ENCODE assay signal across 20 cellular contexts in genomic region chr7:69147631-69148030, GRCh38.
"Had no signal": no experiment of that assay in that cellular context is flagged by ENCODE, and none has a peak within 500 bp of the region (broad histone marks: within the 10 kb centered on the region; RNA-seq: fewer than 3 reads in every experiment).

No MANE protein-coding gene starts in this region.

- H3K27me3 ChIP-seq: gastroesophageal sphincter, pancreas, upper lobe of left lung had no signal

- H3K4me1 ChIP-seq: gastroesophageal sphincter, pancreas, psoas muscle, upper lobe of left lung had no signal

- H3K27ac ChIP-seq: epithelial cell of prostate, gastroesophageal sphincter, pancreas, psoas muscle, upper lobe of left lung had no signal

- ATAC-seq: activated naive CD8-positive, alpha-beta T cell treated with anti-CD3 and anti-CD28 coated beads, Interleukin-2, amount 50 U/mL, for 24 hours; activated T-cell treated with anti-CD3 and anti-CD28 coated beads, Interleukin-2, amount 50 U/mL, for 72 hours; gastroesophageal sphincter; left cardiac atrium; pancreas; psoas muscle; right cardiac atrium; stimulated activated naive CD8-positive, alpha-beta T cell treated with anti-CD3 and anti-CD28 coated beads, Interleukin-15, Interleukin-2, amounts not matched to agents 100 U/mL and 50 U/mL, for 24 hours had no signal

- DNase-seq: activated CD4-positive, alpha-beta memory T cell treated with anti-CD3 and anti-CD28 coated beads for 36 hours; activated CD4-positive, alpha-beta T cell treated with anti-CD3 and anti-CD28 coated beads for 48 hours; activated effector memory CD4-positive, alpha-beta T cell treated with anti-CD3 and anti-CD28 coated beads, Interleukin-2, amount 50 U/mL, for 16 hours; activated naive CD4-positive, alpha-beta T cell treated with anti-CD3 and anti-CD28 coated beads, Interleukin-2, amount 50 U/mL, for 16 hours; activated naive CD8-positive, alpha-beta T cell treated with anti-CD3 and anti-CD28 coated beads, Interleukin-2, amount 50 U/mL, for 24 hours; activated T-cell treated with anti-CD3 and anti-CD28 coated beads, Interleukin-2, amount 50 U/mL, for 72 hours; head of caudate nucleus; hypothalamus; left cardiac atrium; mesenchymal stem cell; nephron progenitor cell; pancreas; psoas muscle; right cardiac atrium; stimulated activated CD4-positive, alpha-beta T cell treated with anti-CD3 and anti-CD28 coated beads, Interleukin-12 subunit alpha, Interleukin-12 subunit beta, amount 100 ng/mL, for 4 hours; stimulated activated CD4-positive, alpha-beta T cell treated with anti-CD3 and anti-CD28 coated beads, Interleukin-4, amount 100 ng/mL, for 4 hours; stimulated activated naive CD8-positive, alpha-beta T cell treated with anti-CD3 and anti-CD28 coated beads, Interleukin-15, Interleukin-2, amounts not matched to agents 100 U/mL and 50 U/mL, for 24 hours; upper lobe of left lung had no signal

- H3K4me3 ChIP-seq: gastroesophageal sphincter, pancreas, psoas muscle, upper lobe of left lung had no signal

- H3K36me3 ChIP-seq: gastroesophageal sphincter, pancreas, upper lobe of left lung had no signal

- H3K9me3 ChIP-seq: gastroesophageal sphincter, pancreas, psoas muscle, upper lobe of left lung had no signal
